In the genomic region with DNA sequence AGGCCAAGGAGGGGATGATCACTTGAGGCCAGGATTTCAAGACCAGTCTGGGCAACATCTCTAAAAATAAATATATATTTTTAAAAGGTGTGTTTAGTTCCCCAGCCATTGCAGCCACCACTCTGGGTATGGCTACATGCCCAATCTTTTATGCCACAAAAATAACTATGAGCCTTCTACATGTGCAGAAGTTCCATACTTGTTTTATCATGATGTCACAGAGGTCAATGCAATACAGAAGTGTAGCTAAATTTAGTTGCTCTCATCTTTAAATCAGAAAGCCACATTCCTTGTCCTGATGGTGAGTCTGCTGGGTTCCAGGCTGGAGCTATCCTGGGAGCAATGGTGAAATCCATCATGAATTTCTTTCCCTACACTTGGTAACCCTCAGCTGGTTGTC, we compare ENCODE assay signal across 14 cellular contexts.
A peak's percentile ranks its signal among the peaks of the same experiment; 100 is the strongest.
DNase-seq lines count a peak whose midpoint lies in the region; ATAC-seq, FAIRE-seq and TF ChIP-seq lines count a peak whose summit lies in the region.
"Had no signal": no experiment of that assay in that cellular context is flagged by ENCODE, and none has a peak within 500 bp of the region (broad histone marks: within the 10 kb centered on the region; RNA-seq: fewer than 3 reads in every experiment).

No MANE protein-coding gene starts in this region.

- H3K9me3 ChIP-seq in PC-3 (ENCODE audit: low read length) (no peaks in the 10 kb centered on the region), heart right ventricle (peaks cover 0 to 3% (median 0%) of the 10 kb centered on the region in 11 donors), HepG2 (ENCODE audit: low read length) (peaks cover 19% of the 10 kb centered on the region)

- H4K20me1 ChIP-seq in PC-3 (ENCODE audit: low read length) (no peaks in the 10 kb centered on the region), HepG2 (ENCODE audit: insufficient read depth, low read length) (no peaks in the 10 kb centered on the region)

- H3K36me3 ChIP-seq in PC-3 (ENCODE audit: low read depth, low read length): no peaks in the 10 kb centered on the region
- no peaks in the 10 kb centered on the region for H3K36me3 ChIP-seq in heart right ventricle
- no peaks in the 10 kb centered on the region for H3K36me3 ChIP-seq in HepG2 (replicated peaks in 1 of 2; ENCODE audit: control insufficient read depth in 1 of 2, insufficient read depth in 2 of 2, low read length in 2 of 2)

- BruUV-seq in PC-3 (replicated peaks; lab: Mats Ljungman, UMichigan) (no TSS peak), HepG2 (replicated peaks; lab: Mats Ljungman, UMichigan) (no TSS peak)

- no peak for FAIRE-seq in HepG2 (lab: Jason Lieb, UNC)

- H3K79me2 ChIP-seq in PC-3 (ENCODE audit: low read length) (no peaks in the 10 kb centered on the region), HepG2 (ENCODE audit: insufficient read depth, low read length) (no peaks in the 10 kb centered on the region)

- H3K4me1 ChIP-seq in PC-3 (ENCODE audit: insufficient read depth, low read length): peaks cover 12% of the 10 kb centered on the region
- H3K4me1 ChIP-seq in heart right ventricle: peaks cover 0 to 11% (median 0%) of the 10 kb centered on the region in 9 donors
- no peaks in the 10 kb centered on the region for H3K4me1 ChIP-seq in HepG2 (ENCODE audit: insufficient read depth, low read length)

- ATAC-seq in PC-3: no peak
- ATAC-seq in heart right ventricle: peak in 6 of 8 donors; percentile 40 to 80 (median 54)
- no peak for ATAC-seq in HG03039 (IDR thresholded peaks at IDR 0.05; ENCODE audit: unreplicated experiment)
- no peak for ATAC-seq in HepG2
- ATAC-seq: CD8-positive, alpha-beta T cell; GM23338 had no signal

- in situ Hi-C loops in HepG2 (cut with HindIII; ENCODE audit: extremely low pct_ligation_motif_present, low pct_unique_long_range_greater_than_20kb): no loop called here

- H2AFZ ChIP-seq in PC-3 (ENCODE audit: low read length) (no peak overlapping the region), HepG2 (ENCODE audit: low read length) (no peak overlapping the region)
- H2AFZ ChIP-seq: GM23338 had no signal

- TF ChIP-seq CTCF in PC-3 (conservative IDR thresholded peaks at IDR 0.05; ENCODE audit: low read depth, low read length) (no peak), heart right ventricle (IDR thresholded peaks at IDR 0.05) (no peak), HepG2 (CRISPR knock-in tag; IDR thresholded peaks at IDR 0.05) (no peak)

- H3F3A ChIP-seq in PC-3 (ENCODE audit: low read length, unreplicated experiment): no peaks in the 10 kb centered on the region

- intact Hi-C loops in PC-3 (cut with micrococcal nuclease) (loop anchor here (5.0 kb wide), 1 partner anchor 57 kb away; no protein-coding TSS in a partner anchor), heart right ventricle (cut with DNase I) (no loop called here), HepG2 (cut with micrococcal nuclease; ENCODE audit: unreplicated experiment) (no loop called here)

- no peak for TF ChIP-seq RAD21 in HepG2 (CRISPR knock-in tag; IDR thresholded peaks at IDR 0.05)

- peak; percentile 17 for DNase-seq in EH (ENCODE audit: low read depth)
- DNase-seq in PC-3: no peak
- no peak for DNase-seq in heart right ventricle
- DNase-seq in myocyte (ENCODE audit: low read depth): peak; percentile 79
- DNase-seq in effector CD8-positive, alpha-beta T cell (lab: John Stamatoyannopoulos, UW): no peak
- DNase-seq in stimulated activated CD4-positive, alpha-beta T cell treated with anti-CD3 and anti-CD28 coated beads, Interleukin-2, amount 100 ng/mL, for 48 hours: no peak
- no peak for DNase-seq in HepG2 (ENCODE audit: low spot score)
- DNase-seq: CD8-positive, alpha-beta T cell; COR-L47; DND-41; GF-D8; H7 had no signal

- H3K27me3 ChIP-seq in PC-3 (ENCODE audit: low read length) (no peaks in the 10 kb centered on the region), heart right ventricle (no peaks in the 10 kb centered on the region), HepG2 (ENCODE audit: control insufficient read depth in 1 of 2, insufficient read depth in 2 of 2, low read length in 2 of 2) (no peaks in the 10 kb centered on the region; a peak in 1 of 5 replicates)

- no peak for TF ChIP-seq EP300 in HepG2 (IDR thresholded peaks at IDR 0.05; ENCODE audit: low read depth in 2 of 2, low read length in 2 of 2)
- TF ChIP-seq EP300 in HepG2 (CRISPR knock-in tag; IDR thresholded peaks at IDR 0.05; ENCODE audit: borderline replicate concordance): no peak

- CTCF ChIA-PET in PC-3 (lab: Charles Lee): no interaction called here
- CTCF ChIA-PET in HepG2 (lab: Yijun Ruan, JAX; ENCODE audit: low intra/inter-chr PET ratio, low total read pairs): no interaction called here

- H3K27ac ChIP-seq in PC-3 (ENCODE audit: low read length) (no peak overlapping the region), heart right ventricle (peak overlapping the region in 2 of 10 donors; percentile 11 to 31), HepG2 (ENCODE audit: extremely low read length, insufficient read depth, low read length) (no peak overlapping the region)

- H3K9ac ChIP-seq in PC-3 (ENCODE audit: low read length) (no peak overlapping the region), HepG2 (ENCODE audit: insufficient read depth, low read depth, low read length) (no peak overlapping the region)

- 0 out of 2 replicates have a peak overlapping the region, but pooled peaks have one; percentile 39 for H3K4me2 ChIP-seq in PC-3 (ENCODE audit: low read length)
- H3K4me2 ChIP-seq in HepG2 (ENCODE audit: low read depth, low read length): no peak overlapping the region
- H3K4me2 ChIP-seq: GM23338 had no signal

- H3K4me3 ChIP-seq in PC-3 (ENCODE audit: low read length) (no peak overlapping the region), heart right ventricle (no peak overlapping the region), HepG2 (replicated peaks in 1 of 3; ENCODE audit: insufficient read depth in 1 of 3, low read depth in 2 of 3, low read length in 3 of 3) (no peak overlapping the region)
- H3K4me3 ChIP-seq: GM23338 had no signal

- no peak for TF ChIP-seq POLR2A in HepG2 (IDR thresholded peaks at IDR 0.05; ENCODE audit: insufficient read depth in 1 of 2, low read depth in 2 of 2, low read length in 2 of 2)

- POLR2A ChIA-PET in PC-3 (lab: Charles Lee; ENCODE audit: unreplicated experiment) (no interaction called here), HepG2 (lab: Yijun Ruan, JAX) (no interaction called here)

- no peaks in the 10 kb centered on the region for H3K9me2 ChIP-seq in PC-3 (replicated peaks; ENCODE audit: low read length)

TF ChIP-seq in HepG2, 621 proteins besides CTCF, POLR2A, EP300 and RAD21 (continues in another document):
- TF ChIP-seq, protein P1, sequence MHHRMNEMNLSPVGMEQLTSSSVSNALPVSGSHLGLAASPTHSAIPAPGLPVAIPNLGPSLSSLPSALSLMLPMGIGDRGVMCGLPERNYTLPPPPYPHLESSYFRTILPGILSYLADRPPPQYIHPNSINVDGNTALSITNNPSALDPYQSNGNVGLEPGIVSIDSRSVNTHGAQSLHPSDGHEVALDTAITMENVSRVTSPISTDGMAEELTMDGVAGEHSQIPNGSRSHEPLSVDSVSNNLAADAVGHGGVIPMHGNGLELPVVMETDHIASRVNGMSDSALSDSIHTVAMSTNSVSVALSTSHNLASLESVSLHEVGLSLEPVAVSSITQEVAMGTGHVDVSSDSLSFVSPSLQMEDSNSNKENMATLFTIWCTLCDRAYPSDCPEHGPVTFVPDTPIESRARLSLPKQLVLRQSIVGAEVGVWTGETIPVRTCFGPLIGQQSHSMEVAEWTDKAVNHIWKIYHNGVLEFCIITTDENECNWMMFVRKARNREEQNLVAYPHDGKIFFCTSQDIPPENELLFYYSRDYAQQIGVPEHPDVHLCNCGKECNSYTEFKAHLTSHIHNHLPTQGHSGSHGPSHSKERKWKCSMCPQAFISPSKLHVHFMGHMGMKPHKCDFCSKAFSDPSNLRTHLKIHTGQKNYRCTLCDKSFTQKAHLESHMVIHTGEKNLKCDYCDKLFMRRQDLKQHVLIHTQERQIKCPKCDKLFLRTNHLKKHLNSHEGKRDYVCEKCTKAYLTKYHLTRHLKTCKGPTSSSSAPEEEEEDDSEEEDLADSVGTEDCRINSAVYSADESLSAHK (CRISPR knock-in tag; IDR thresholded peaks at IDR 0.05; ENCODE audit: borderline replicate concordance): no peak
- TF ChIP-seq, protein P2, sequence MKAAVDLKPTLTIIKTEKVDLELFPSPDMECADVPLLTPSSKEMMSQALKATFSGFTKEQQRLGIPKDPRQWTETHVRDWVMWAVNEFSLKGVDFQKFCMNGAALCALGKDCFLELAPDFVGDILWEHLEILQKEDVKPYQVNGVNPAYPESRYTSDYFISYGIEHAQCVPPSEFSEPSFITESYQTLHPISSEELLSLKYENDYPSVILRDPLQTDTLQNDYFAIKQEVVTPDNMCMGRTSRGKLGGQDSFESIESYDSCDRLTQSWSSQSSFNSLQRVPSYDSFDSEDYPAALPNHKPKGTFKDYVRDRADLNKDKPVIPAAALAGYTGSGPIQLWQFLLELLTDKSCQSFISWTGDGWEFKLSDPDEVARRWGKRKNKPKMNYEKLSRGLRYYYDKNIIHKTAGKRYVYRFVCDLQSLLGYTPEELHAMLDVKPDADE (CRISPR knock-in tag; IDR thresholded peaks at IDR 0.05): no peak
- no peak for TF ChIP-seq ZNF678 (CRISPR knock-in tag; IDR thresholded peaks at IDR 0.05)
- TF ChIP-seq DMAP1 (CRISPR knock-in tag; IDR thresholded peaks at IDR 0.05): no peak
- TF ChIP-seq, protein P3, sequence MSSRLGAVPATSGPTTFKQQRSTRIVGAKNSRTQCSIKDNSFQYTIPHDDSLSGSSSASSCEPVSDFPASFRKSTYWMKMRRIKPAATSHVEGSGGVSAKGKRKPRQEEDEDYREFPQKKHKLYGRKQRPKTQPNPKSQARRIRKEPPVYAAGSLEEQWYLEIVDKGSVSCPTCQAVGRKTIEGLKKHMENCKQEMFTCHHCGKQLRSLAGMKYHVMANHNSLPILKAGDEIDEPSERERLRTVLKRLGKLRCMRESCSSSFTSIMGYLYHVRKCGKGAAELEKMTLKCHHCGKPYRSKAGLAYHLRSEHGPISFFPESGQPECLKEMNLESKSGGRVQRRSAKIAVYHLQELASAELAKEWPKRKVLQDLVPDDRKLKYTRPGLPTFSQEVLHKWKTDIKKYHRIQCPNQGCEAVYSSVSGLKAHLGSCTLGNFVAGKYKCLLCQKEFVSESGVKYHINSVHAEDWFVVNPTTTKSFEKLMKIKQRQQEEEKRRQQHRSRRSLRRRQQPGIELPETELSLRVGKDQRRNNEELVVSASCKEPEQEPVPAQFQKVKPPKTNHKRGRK (CRISPR knock-in tag; IDR thresholded peaks at IDR 0.05): no peak
- TF ChIP-seq ZNF546 (CRISPR knock-in tag; conservative IDR thresholded peaks at IDR 0.05): no peak
- no peak for TF ChIP-seq ZNF317 (CRISPR knock-in tag; IDR thresholded peaks at IDR 0.05)
- no peak for TF ChIP-seq ZNF790 (CRISPR knock-in tag; IDR thresholded peaks at IDR 0.05; ENCODE audit: borderline replicate concordance)

Comparison
In these comparisons a context has a peak if more than half of its experiments do, and no peak if none do; other contexts are left out.
1. DNase-seq: peak in EH (single experiment) and myocyte (single experiment); none in PC-3 (single experiment), heart right ventricle (0 of 2), effector CD8-positive, alpha-beta T cell (single experiment), stimulated activated CD4-positive, alpha-beta T cell treated with anti-CD3 and anti-CD28 coated beads, Interleukin-2, amount 100 ng/mL, for 48 hours (0 of 2) and HepG2 (single experiment).
2. ATAC-seq: peak in heart right ventricle (6 of 8); none in PC-3 (single experiment), HG03039 (single experiment) and HepG2 (single experiment).